In the genomic region with DNA sequence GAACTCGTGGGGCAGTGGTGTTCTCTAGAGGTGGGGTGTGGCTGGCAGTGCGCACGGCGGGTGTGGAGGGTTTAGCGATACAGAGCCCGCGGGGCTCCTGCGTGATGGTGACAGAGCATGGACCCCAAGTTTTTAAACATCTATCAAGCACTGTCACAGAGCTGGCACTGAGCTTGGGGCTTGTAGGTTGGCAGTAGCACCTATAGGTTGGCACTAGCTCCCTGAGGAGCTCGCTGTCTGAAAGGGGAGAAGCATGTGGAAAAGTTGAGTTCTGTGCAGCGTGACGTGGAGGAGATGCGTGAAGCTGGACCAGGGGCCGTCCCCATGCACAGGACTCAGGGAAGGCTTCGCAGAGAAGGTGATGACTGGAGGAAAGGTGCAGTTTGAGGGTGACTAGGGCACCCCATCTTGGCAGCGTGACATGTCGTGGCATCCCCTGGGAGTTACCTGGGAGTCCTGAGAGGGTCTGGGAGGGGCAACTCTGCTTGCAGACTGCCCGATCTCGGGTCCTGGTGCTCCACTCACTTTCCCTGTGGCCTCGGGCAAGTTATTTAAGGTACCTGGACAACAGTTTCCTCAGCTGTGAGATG, we compare ENCODE assay signal across 27 cellular contexts.
A peak's percentile ranks its signal among the peaks of the same experiment; 100 is the strongest.
DNase-seq lines count a peak whose midpoint lies in the region; ATAC-seq, FAIRE-seq and TF ChIP-seq lines count a peak whose summit lies in the region.
"Had no signal": no experiment of that assay in that cellular context is flagged by ENCODE, and none has a peak within 500 bp of the region (broad histone marks: within the 10 kb centered on the region; RNA-seq: fewer than 3 reads in every experiment).

No MANE protein-coding gene starts in this region.

- H3K4ac ChIP-seq in neuronal stem cell (ENCODE audit: low read length) = no peak overlapping the region

- H3K27ac ChIP-seq in HepG2 (ENCODE audit: extremely low read length, insufficient read depth, low read length) = no peak overlapping the region
- no peak overlapping the region for H3K27ac ChIP-seq in right lobe of liver
- no peak overlapping the region for H3K27ac ChIP-seq in neuronal stem cell (replicated peaks; ENCODE audit: low read length)
- no peak overlapping the region for H3K27ac ChIP-seq in spleen
- H3K27ac ChIP-seq in GM23338 (ENCODE audit: low read depth) = no peak overlapping the region
- H3K27ac ChIP-seq: A549; BLaER1 treated with 17β-estradiol and CSF1 and Interleukin-3, amounts not matched to agents 10 nM and 100 nM had no signal

- peak overlapping the region; percentile 29 for H3K18ac ChIP-seq in neuronal stem cell (ENCODE audit: low read length)

- TF ChIP-seq EP300 in HepG2 (IDR thresholded peaks at IDR 0.05; ENCODE audit: low read depth in 2 of 2, low read length in 2 of 2) (no peak), HepG2 (CRISPR knock-in tag; IDR thresholded peaks at IDR 0.05; ENCODE audit: borderline replicate concordance) (no peak)

- H3K27me3 Mint-ChIP-seq in brain (no peaks in the 10 kb centered on the region), GM23338 (ENCODE audit: insufficient read depth, low read depth, poor library complexity) (peaks cover 9% of the 10 kb centered on the region)
- H3K27me3 Mint-ChIP-seq: CD4-positive, alpha-beta T cell had no signal

- H3F3A ChIP-seq in GM23338 (replicated peaks; ENCODE audit: low read depth) = no peaks in the 10 kb centered on the region

- H3K36me3 ChIP-seq in HepG2 (replicated peaks in 1 of 2; ENCODE audit: control insufficient read depth in 1 of 2, insufficient read depth in 2 of 2, low read length in 2 of 2) = no peaks in the 10 kb centered on the region
- no peaks in the 10 kb centered on the region for H3K36me3 ChIP-seq in right lobe of liver
- no peaks in the 10 kb centered on the region for H3K36me3 ChIP-seq in neuronal stem cell (replicated peaks in 1 of 2; ENCODE audit: control insufficient read depth in 2 of 2, insufficient read depth in 2 of 2, low read length in 2 of 2)
- H3K36me3 ChIP-seq in spleen = no peaks in the 10 kb centered on the region
- H3K36me3 ChIP-seq in GM23338 (ENCODE audit: insufficient read depth) = no peaks in the 10 kb centered on the region
- H3K36me3 ChIP-seq: BE2C; BLaER1 treated with 17β-estradiol and CSF1 and Interleukin-3, amounts not matched to agents 10 nM and 100 nM; HAP-1 had no signal

- in situ Hi-C loops in HepG2 (cut with HindIII; ENCODE audit: extremely low pct_ligation_motif_present, low pct_unique_long_range_greater_than_20kb) = no loop called here

- H4K8ac ChIP-seq in neuronal stem cell (ENCODE audit: low read depth, low read length) = no peak overlapping the region

- H3K4me1 ChIP-seq in HepG2 (ENCODE audit: insufficient read depth, low read length) = no peaks in the 10 kb centered on the region
- H3K4me1 ChIP-seq in right lobe of liver = no peaks in the 10 kb centered on the region
- peaks cover 23 to 28% of the 10 kb centered on the region in 2 donors for H3K4me1 ChIP-seq in neuronal stem cell (ENCODE audit: control insufficient read depth in 2 of 2, insufficient read depth in 1 of 2, low read depth in 1 of 2, low read length in 2 of 2)
- no peaks in the 10 kb centered on the region for H3K4me1 ChIP-seq in spleen
- no peaks in the 10 kb centered on the region for H3K4me1 ChIP-seq in GM23338 (ENCODE audit: insufficient read depth)
- H3K4me1 ChIP-seq: A549, BE2C, HAP-1 had no signal

- H3K4me3 ChIP-seq in HepG2 (replicated peaks in 1 of 3; ENCODE audit: insufficient read depth in 1 of 3, low read depth in 2 of 3, low read length in 3 of 3) (no peak overlapping the region), right lobe of liver (no peak overlapping the region), neuronal stem cell (ENCODE audit: low read length in 2 of 2) (no peak overlapping the region), spleen (no peak overlapping the region), GM23338 (no peak overlapping the region)
- H3K4me3 ChIP-seq: A549; BLaER1 treated with 17β-estradiol and CSF1 and Interleukin-3, amounts not matched to agents 10 nM and 100 nM; HAP-1 had no signal

- POLR2A ChIA-PET in HepG2 (lab: Yijun Ruan, JAX) = no interaction called here

- H2BK120ac ChIP-seq in neuronal stem cell (ENCODE audit: low read depth, low read length) = no peak overlapping the region

- no peak overlapping the region for H2BK15ac ChIP-seq in neuronal stem cell (ENCODE audit: low read length)

- H3K14ac ChIP-seq in neuronal stem cell (ENCODE audit: low read length) = no peak overlapping the region

- H3K4me3 Mint-ChIP-seq in brain (no peak overlapping the region), GM23338 (no peak overlapping the region)
- H3K4me3 Mint-ChIP-seq: CD14-positive monocyte; CD4-positive, alpha-beta T cell; CD8-positive, alpha-beta memory T cell; HFFc6 had no signal

- TF ChIP-seq CTCF in HepG2 (CRISPR knock-in tag; IDR thresholded peaks at IDR 0.05) (no peak), right lobe of liver (IDR thresholded peaks at IDR 0.05) (no peak), brain (conservative IDR thresholded peaks at IDR 0.05) (no peak), spleen (IDR thresholded peaks at IDR 0.05 in 8 of 11, conservative IDR thresholded peaks at IDR 0.05 in 3 of 11) (no peak), GM23338 (conservative IDR thresholded peaks at IDR 0.05; ENCODE audit: low read depth in 2 of 2) (no peak)

- H3K27me3 ChIP-seq in HepG2 (ENCODE audit: control insufficient read depth in 1 of 2, insufficient read depth in 2 of 2, low read length in 2 of 2) (peaks cover 7 to 39% of the 10 kb centered on the region in 2 experiments; a peak in 4 of 5 replicates), right lobe of liver (no peaks in the 10 kb centered on the region), neuronal stem cell (ENCODE audit: control insufficient read depth in 3 of 3, insufficient read depth in 3 of 3, low read depth in 1 of 3, low read length in 3 of 3) (no peaks in the 10 kb centered on the region), spleen (replicated peaks in 1 of 7) (no peaks in the 10 kb centered on the region), GM23338 (ENCODE audit: insufficient read depth) (no peaks in the 10 kb centered on the region)
- H3K27me3 ChIP-seq: BE2C; BLaER1 treated with 17β-estradiol and CSF1 and Interleukin-3, amounts not matched to agents 10 nM and 100 nM had no signal

- H2AFZ ChIP-seq in HepG2 (ENCODE audit: low read length) (no peak overlapping the region), neuronal stem cell (ENCODE audit: low read length) (no peak overlapping the region), GM23338 (no peak overlapping the region)

- H3K79me1 ChIP-seq in neuronal stem cell (ENCODE audit: low read depth, low read length) = peaks cover 2% of the 10 kb centered on the region

- DNase-seq in HepG2 (ENCODE audit: low spot score) = no peak
- DNase-seq in right lobe of liver = no peak
- DNase-seq in neuronal stem cell (ENCODE audit: low spot score) = no peak
- DNase-seq in spleen = peak; percentile 48
- no peak for DNase-seq in GM23338 (ENCODE audit: low spot score)
- no peak for DNase-seq in stimulated activated CD4-positive, alpha-beta T cell treated with anti-CD3 and anti-CD28 coated beads, Interleukin-4, amount 100 ng/mL, for 4 hours
- DNase-seq: 8988T; ACHN; AML-193; BE2C; CD4-positive, alpha-beta T cell; CD8-positive, alpha-beta memory T cell; DMS53; DMS79 treated with DMSO at 0.1 percent for 48 hours; GF-D8; GOT3; HFFc6 had no signal

- intact Hi-C loops in HepG2 (cut with micrococcal nuclease; ENCODE audit: unreplicated experiment) = no loop called here
- intact Hi-C loops in right lobe of liver (cut with DNase I) = no loop called here
- intact Hi-C loops in spleen (cut with DNase I; ENCODE audit: low total_unique reads) = no loop called here

- H4K20me1 ChIP-seq in HepG2 (ENCODE audit: insufficient read depth, low read length) (no peaks in the 10 kb centered on the region), GM23338 (replicated peaks; ENCODE audit: insufficient read depth) (no peaks in the 10 kb centered on the region)

- no peak overlapping the region for H4K91ac ChIP-seq in neuronal stem cell (ENCODE audit: low read depth, low read length, poor library complexity)

- H3K9me3 Mint-ChIP-seq in brain = peaks cover 0 to 12% (median 3%) of the 10 kb centered on the region in 5 experiments
- peaks cover 5% of the 10 kb centered on the region; the same call in 2 of the 3 replicates for H3K9me3 Mint-ChIP-seq in GM23338
- H3K9me3 Mint-ChIP-seq: CD4-positive, alpha-beta T cell had no signal

- peaks cover 5% of the 10 kb centered on the region; the same call in 1 of the 2 replicates for H3K9me2 ChIP-seq in GM23338 (ENCODE audit: insufficient read depth)

- no TSS peak for BruUV-seq in HepG2 (replicated peaks; lab: Mats Ljungman, UMichigan)

- H3K79me2 ChIP-seq in HepG2 (ENCODE audit: insufficient read depth, low read length) (no peaks in the 10 kb centered on the region), GM23338 (replicated peaks; ENCODE audit: insufficient read depth) (no peaks in the 10 kb centered on the region)

- H2AK5ac ChIP-seq in neuronal stem cell (ENCODE audit: low read depth, low read length) = peak overlapping the region; percentile 34

- H2BK12ac ChIP-seq in neuronal stem cell (ENCODE audit: low read length) = no peak overlapping the region

- ATAC-seq in HepG2 = no peak
- ATAC-seq in right lobe of liver = no peak
- no peak for ATAC-seq in HG02623 (IDR thresholded peaks at IDR 0.05; ENCODE audit: unreplicated experiment)
- ATAC-seq in GM23338 = no peak
- ATAC-seq: A549 had no signal

- TF ChIP-seq RAD21 in HepG2 (CRISPR knock-in tag; IDR thresholded peaks at IDR 0.05) = no peak

- 41% methylated on average over 19 of the region's 19 CpGs for WGBS in HepG2 (ENCODE audit: low lambda C conversion rate)
- WGBS in right lobe of liver (ENCODE audit: insufficient coverage, low coverage, low lambda C conversion rate, missing lambda C conversion rate) = 54% methylated on average over 4 of the region's 19 CpGs
- no CpG with 5 or more reads among the region's 19 CpGs for WGBS in neuronal stem cell (ENCODE audit: extremely low coverage in 2 of 2, insufficient read length in 2 of 2, insufficient replicate concordance in 1 of 2), 2 donors
- WGBS in spleen, 5 donors = 86 to 93% (median 89%) methylated on average over 19 of the region's 19 CpGs

- H3K4me1 Mint-ChIP-seq in brain (peaks cover 54% of the 10 kb centered on the region), GM23338 (peaks cover 19% of the 10 kb centered on the region)
- H3K4me1 Mint-ChIP-seq: CD14-positive monocyte; CD8-positive, alpha-beta memory T cell had no signal

- no peak overlapping the region for H2BK5ac ChIP-seq in neuronal stem cell (ENCODE audit: low read length)

- TF ChIP-seq POLR2A in HepG2 (IDR thresholded peaks at IDR 0.05; ENCODE audit: insufficient read depth in 1 of 2, low read depth in 2 of 2, low read length in 2 of 2) (no peak), right lobe of liver (IDR thresholded peaks at IDR 0.05) (no peak), spleen (IDR thresholded peaks at IDR 0.05) (no peak)

- H3K36me3 Mint-ChIP-seq in brain (peaks cover 5% of the 10 kb centered on the region), GM23338 (ENCODE audit: low read depth) (no peaks in the 10 kb centered on the region)
- H3K36me3 Mint-ChIP-seq: CD14-positive monocyte; CD8-positive, alpha-beta memory T cell had no signal

- no peak overlapping the region for H3K4me2 ChIP-seq in HepG2 (ENCODE audit: low read depth, low read length)
- H3K4me2 ChIP-seq in neuronal stem cell (ENCODE audit: insufficient read depth, low read length, poor library complexity, severe bottlenecking) = no peak overlapping the region
- H3K4me2 ChIP-seq in GM23338 = no peak overlapping the region
- H3K4me2 ChIP-seq: A549; BLaER1 treated with 17β-estradiol and CSF1 and Interleukin-3, amounts not matched to agents 10 nM and 100 nM had no signal

- FAIRE-seq in HepG2 (lab: Jason Lieb, UNC) = no peak
- FAIRE-seq: A549, D721Med, GM12891, GM18507, H54 had no signal

- H3K9me3 ChIP-seq in HepG2 (ENCODE audit: low read length) (peaks cover 28% of the 10 kb centered on the region), right lobe of liver (no peaks in the 10 kb centered on the region), neuronal stem cell (replicated peaks in 1 of 2; ENCODE audit: control insufficient read depth in 2 of 2, insufficient read depth in 1 of 2, low read depth in 1 of 2, low read length in 2 of 2) (peaks cover 4 to 8% of the 10 kb centered on the region in 2 donors), spleen (peaks cover 0 to 60% (median 3%) of the 10 kb centered on the region in 8 donors)
- H3K9me3 ChIP-seq: HAP-1 had no signal

- H3K23ac ChIP-seq in neuronal stem cell (ENCODE audit: low read depth, low read length, poor library complexity) = no peak overlapping the region

- no peak overlapping the region for H3K9ac ChIP-seq in HepG2 (ENCODE audit: insufficient read depth, low read depth, low read length)
- no peak overlapping the region for H3K9ac ChIP-seq in neuronal stem cell (ENCODE audit: low read depth, low read length, poor library complexity)
- H3K9ac ChIP-seq: BLaER1 treated with 17β-estradiol and CSF1 and Interleukin-3, amounts not matched to agents 10 nM and 100 nM had no signal

- CTCF ChIA-PET in HepG2 (lab: Yijun Ruan, JAX; ENCODE audit: low intra/inter-chr PET ratio, low total read pairs) = no interaction called here

- peak overlapping the region in 3 of 5 experiments; percentile 54 to 99 (median 80) for H3K27ac Mint-ChIP-seq in brain
- H3K27ac Mint-ChIP-seq in GM23338 = no peak overlapping the region
- H3K27ac Mint-ChIP-seq: CD14-positive monocyte; CD4-positive, alpha-beta T cell; CD8-positive, alpha-beta memory T cell; HFFc6 had no signal
